Comparison of ENCODE assay signal across 11 cellular contexts in genomic region chr18:12840382-12840781, GRCh38. TPM values are rescaled to one million over a fixed set of nuclear protein-coding genes. Genes with fewer than 3 reads are reported as not detected.
A peak's percentile ranks its signal among the peaks of the same experiment; 100 is the strongest.
DNase-seq lines count a peak whose midpoint lies in the region; ATAC-seq lines count a peak whose summit lies in the region.
"Had no signal": no experiment of that assay in that cellular context is flagged by ENCODE, and none has a peak within 500 bp of the region (broad histone marks: within the 10 kb centered on the region; RNA-seq: fewer than 3 reads in every experiment).

No MANE protein-coding gene starts in this region.

- H3K27me3 ChIP-seq in CD8-positive, alpha-beta memory T cell (ENCODE audit: insufficient read depth, low read length, poor library complexity, severe bottlenecking): no peaks in the 10 kb centered on the region
- H3K27me3 ChIP-seq: cardiac muscle cell had no signal

- no peaks in the 10 kb centered on the region for H3K36me3 ChIP-seq in CD8-positive, alpha-beta memory T cell (ENCODE audit: insufficient read depth, low read length)

- H3K9me3 Mint-ChIP-seq in CD8-positive, alpha-beta memory T cell: no peaks in the 10 kb centered on the region
- H3K9me3 Mint-ChIP-seq in activated naive CD4-positive, alpha-beta T cell treated with anti-CD3 and anti-CD28 coated beads, Interleukin-2, amount 50 U/mL, for 72 hours: peaks cover 0 to 1% of the 10 kb centered on the region in 2 donors
- H3K9me3 Mint-ChIP-seq in natural killer cell treated with Interleukin-12 subunit alpha and Interleukin-12 subunit beta and Interleukin-15 and Interleukin-18, amount 100 ng/mL, for 72 hours: no peaks in the 10 kb centered on the region

- peak overlapping the region; percentile 85 to 96 (median 92) for H3K27ac Mint-ChIP-seq in CD8-positive, alpha-beta memory T cell
- H3K27ac Mint-ChIP-seq in activated naive CD4-positive, alpha-beta T cell treated with anti-CD3 and anti-CD28 coated beads, Interleukin-2, amount 50 U/mL, for 72 hours: peak overlapping the region; percentile 99 to 100
- peak overlapping the region; percentile 92 to 99 for H3K27ac Mint-ChIP-seq in natural killer cell treated with Interleukin-12 subunit alpha and Interleukin-12 subunit beta and Interleukin-15 and Interleukin-18, amount 100 ng/mL, for 72 hours

- H3K4me3 ChIP-seq in CD8-positive, alpha-beta memory T cell (ENCODE audit: low read length): peak overlapping the region; percentile 15
- H3K4me3 ChIP-seq: cardiac muscle cell, smooth muscle cell had no signal

- CTCF ChIA-PET in CD8-positive, alpha-beta memory T cell (lab: Charles Lee): interaction anchor here (1.0 to 1.6 kb wide), 2 partner anchors 13 to 53 kb away, joined by 3 read pairs; no protein-coding TSS in a partner anchor

- no peaks in the 10 kb centered on the region for H3K27me3 Mint-ChIP-seq in CD8-positive, alpha-beta memory T cell
- H3K27me3 Mint-ChIP-seq in natural killer cell treated with Interleukin-12 subunit alpha and Interleukin-12 subunit beta and Interleukin-15 and Interleukin-18, amount 100 ng/mL, for 72 hours: no peaks in the 10 kb centered on the region

- H3K27ac ChIP-seq in CD8-positive, alpha-beta memory T cell (ENCODE audit: low read depth, low read length): peak overlapping the region; percentile 14
- H3K27ac ChIP-seq: cardiac muscle cell had no signal

- ATAC-seq in GM19395 (IDR thresholded peaks at IDR 0.05; ENCODE audit: unreplicated experiment) (peak; percentile 5), HG03565 (IDR thresholded peaks at IDR 0.05; ENCODE audit: unreplicated experiment) (no peak), GM18907 (IDR thresholded peaks at IDR 0.05; ENCODE audit: unreplicated experiment) (no peak)
- peak; percentile 21 to 46 for ATAC-seq in activated naive CD4-positive, alpha-beta T cell treated with anti-CD3 and anti-CD28 coated beads, Interleukin-2, amount 50 U/mL, for 72 hours
- ATAC-seq in natural killer cell treated with Interleukin-12 subunit alpha and Interleukin-12 subunit beta and Interleukin-15 and Interleukin-18, amount 100 ng/mL, for 72 hours: peak; percentile 69 to 73

- POLR2A ChIA-PET in CD8-positive, alpha-beta memory T cell (lab: Charles Lee): interaction anchor here (1.5 kb wide), 1 partner anchor 43 kb away, joined by 10 read pairs; the partner anchor contains the start of gene PTPN2

- H3K4me1 Mint-ChIP-seq in CD8-positive, alpha-beta memory T cell: peaks cover 69 to 89% (median 83%) of the 10 kb centered on the region in 3 donors
- H3K4me1 Mint-ChIP-seq in natural killer cell treated with Interleukin-12 subunit alpha and Interleukin-12 subunit beta and Interleukin-15 and Interleukin-18, amount 100 ng/mL, for 72 hours (ENCODE audit: low read depth in 2 of 2): peaks cover 69 to 78% of the 10 kb centered on the region in 2 donors

- H3K4me3 Mint-ChIP-seq in CD8-positive, alpha-beta memory T cell: peak overlapping the region; percentile 72 to 87 (median 80)
- H3K4me3 Mint-ChIP-seq in natural killer cell treated with Interleukin-12 subunit alpha and Interleukin-12 subunit beta and Interleukin-15 and Interleukin-18, amount 100 ng/mL, for 72 hours: peak overlapping the region; percentile 87

- peak in 1 of 5 donors; percentile 17 for DNase-seq in CD8-positive, alpha-beta memory T cell
- DNase-seq in activated naive CD4-positive, alpha-beta T cell treated with anti-CD3 and anti-CD28 coated beads, Interleukin-2, amount 50 U/mL, for 72 hours (ENCODE audit: low spot score in 2 of 2): no peak
- DNase-seq in natural killer cell treated with Interleukin-12 subunit alpha and Interleukin-12 subunit beta and Interleukin-15 and Interleukin-18, amount 100 ng/mL, for 72 hours (ENCODE audit: low spot score): peak; percentile 74
- no peak for DNase-seq in GM19238 (ENCODE audit: insufficient read length, low spot score)
- DNase-seq: activated CD8-positive, alpha-beta memory T cell treated with anti-CD3 and anti-CD28 coated beads, Interleukin-2, amount 50 U/mL, for 4 hours; NCI-H1092 treated with DMSO at 0.1 percent for 48 hours had no signal

- H3K9me3 ChIP-seq in CD8-positive, alpha-beta memory T cell (ENCODE audit: low read length): no peaks in the 10 kb centered on the region

- peaks cover 0 to 14% (median 10%) of the 10 kb centered on the region in 3 donors for H3K36me3 Mint-ChIP-seq in CD8-positive, alpha-beta memory T cell
- peaks cover 5 to 41% of the 10 kb centered on the region in 2 donors for H3K36me3 Mint-ChIP-seq in activated naive CD4-positive, alpha-beta T cell treated with anti-CD3 and anti-CD28 coated beads, Interleukin-2, amount 50 U/mL, for 72 hours
- peaks cover 29% of the 10 kb centered on the region for H3K36me3 Mint-ChIP-seq in natural killer cell treated with Interleukin-12 subunit alpha and Interleukin-12 subunit beta and Interleukin-15 and Interleukin-18, amount 100 ng/mL, for 72 hours

- H3K4me1 ChIP-seq in CD8-positive, alpha-beta memory T cell (ENCODE audit: insufficient read depth, low read length): peaks cover 55% of the 10 kb centered on the region

RNA-seq across cellular contexts. Expression of gene PTPN2, which starts 43.7 kb away (rescaled TPM):
- total RNA-seq in CD8-positive, alpha-beta memory T cell: 10 to 100 TPM; 52.6 to 60.3 TPM
- polyA plus RNA-seq in CD8-positive, alpha-beta memory T cell: 91.9 TPM
- 10 to 100 TPM; 57.0 to 69.9 TPM for total RNA-seq in activated naive CD4-positive, alpha-beta T cell treated with anti-CD3 and anti-CD28 coated beads, Interleukin-2, amount 50 U/mL, for 72 hours
- 100 to 1,000 TPM; 151 to 156 TPM for total RNA-seq in natural killer cell treated with Interleukin-12 subunit alpha and Interleukin-12 subunit beta and Interleukin-15 and Interleukin-18, amount 100 ng/mL, for 72 hours

Comparison
In these comparisons a context has a peak if more than half of its experiments do, and no peak if none do; other contexts are left out.
1. ATAC-seq: peak in GM19395 (single experiment), activated naive CD4-positive, alpha-beta T cell treated with anti-CD3 and anti-CD28 coated beads, Interleukin-2, amount 50 U/mL, for 72 hours (2 of 2) and natural killer cell treated with Interleukin-12 subunit alpha and Interleukin-12 subunit beta and Interleukin-15 and Interleukin-18, amount 100 ng/mL, for 72 hours (2 of 2); none in HG03565 (single experiment) and GM18907 (single experiment).
2. Peak in every context shown above with its lines, with median percentiles within 50 percentile points of each other: H3K27ac Mint-ChIP-seq.